Comparison of ENCODE assay signal across 1 cellular context in the genomic region with DNA sequence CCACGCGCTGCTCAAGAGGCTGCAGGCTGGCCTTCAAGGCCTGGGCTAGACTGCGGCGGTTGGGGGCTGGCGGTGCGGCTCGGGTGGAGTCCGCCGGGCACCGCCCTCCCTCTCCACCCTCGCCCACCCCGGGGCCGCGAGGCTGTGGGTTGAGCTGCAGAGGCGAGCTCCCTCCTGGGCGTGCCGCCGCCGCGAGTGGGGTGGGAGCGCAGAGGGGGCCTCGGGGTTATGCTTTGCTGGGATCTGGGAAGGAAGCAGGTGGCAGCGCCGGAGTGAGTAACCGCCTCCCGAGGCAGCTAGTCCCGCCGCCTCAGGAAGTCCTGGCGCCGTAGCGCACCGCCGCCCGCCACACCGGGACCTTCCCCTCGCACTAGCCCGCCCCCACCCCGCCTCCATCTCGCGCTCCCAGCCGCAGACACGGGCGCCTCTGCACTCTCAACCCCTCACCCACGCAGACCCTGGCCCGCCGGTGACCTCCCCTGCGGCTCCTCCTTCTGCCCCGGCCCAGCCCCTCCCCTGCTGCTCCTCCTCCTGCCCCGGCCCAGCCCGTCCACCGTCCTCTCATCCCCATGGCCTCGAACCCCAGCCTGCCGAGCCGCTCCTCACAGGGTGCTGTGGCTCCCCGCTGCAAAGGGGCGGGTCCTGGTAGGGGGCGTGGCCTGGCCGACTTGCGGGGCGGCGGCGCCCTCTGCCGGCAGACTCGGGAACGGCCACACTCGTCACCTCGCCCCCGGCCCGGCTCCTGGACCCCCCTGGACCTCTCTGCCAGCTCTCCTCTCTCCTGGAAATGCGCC.
TF ChIP-seq lines count a peak whose summit lies in the region.

No MANE protein-coding gene starts in this region.

TF ChIP-seq in SK-N-SH treated with all-trans-retinoic acid at 6 μM for 48 hours, 23 proteins besides CTCF, POLR2A, EP300 and RAD21 (continued from another document):
- TF ChIP-seq, protein P1, sequence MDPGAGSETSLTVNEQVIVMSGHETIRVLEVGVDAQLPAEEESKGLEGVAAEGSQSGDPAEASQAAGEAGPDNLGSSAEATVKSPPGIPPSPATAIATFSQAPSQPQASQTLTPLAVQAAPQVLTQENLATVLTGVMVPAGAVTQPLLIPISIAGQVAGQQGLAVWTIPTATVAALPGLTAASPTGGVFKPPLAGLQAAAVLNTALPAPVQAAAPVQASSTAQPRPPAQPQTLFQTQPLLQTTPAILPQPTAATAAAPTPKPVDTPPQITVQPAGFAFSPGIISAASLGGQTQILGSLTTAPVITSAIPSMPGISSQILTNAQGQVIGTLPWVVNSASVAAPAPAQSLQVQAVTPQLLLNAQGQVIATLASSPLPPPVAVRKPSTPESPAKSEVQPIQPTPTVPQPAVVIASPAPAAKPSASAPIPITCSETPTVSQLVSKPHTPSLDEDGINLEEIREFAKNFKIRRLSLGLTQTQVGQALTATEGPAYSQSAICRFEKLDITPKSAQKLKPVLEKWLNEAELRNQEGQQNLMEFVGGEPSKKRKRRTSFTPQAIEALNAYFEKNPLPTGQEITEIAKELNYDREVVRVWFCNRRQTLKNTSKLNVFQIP (CRISPR knock-in tag; IDR thresholded peaks at IDR 0.05; ENCODE audit: borderline replicate concordance, low read depth), result no peak
- TF ChIP-seq ZNF8 (CRISPR knock-in tag; IDR thresholded peaks at IDR 0.05) (no peak), RARB (CRISPR knock-in tag; IDR thresholded peaks at IDR 0.05) (no peak), ZFP3 (CRISPR knock-in tag; IDR thresholded peaks at IDR 0.05) (no peak), CSDC2 (CRISPR knock-in tag; IDR thresholded peaks at IDR 0.05) (no peak), ZNF70 (CRISPR knock-in tag; IDR thresholded peaks at IDR 0.05) (no peak), ARNTL (CRISPR knock-in tag; IDR thresholded peaks at IDR 0.05; ENCODE audit: borderline replicate concordance, low read depth) (no peak), TCF4 (CRISPR knock-in tag; IDR thresholded peaks at IDR 0.05; ENCODE audit: borderline replicate concordance) (no peak), ISL1 (CRISPR knock-in tag; IDR thresholded peaks at IDR 0.05) (no peak), ZC3H10 (CRISPR knock-in tag; IDR thresholded peaks at IDR 0.05) (no peak), SNAI2 (CRISPR knock-in tag; IDR thresholded peaks at IDR 0.05) (no peak)
- TF ChIP-seq, protein P2, sequence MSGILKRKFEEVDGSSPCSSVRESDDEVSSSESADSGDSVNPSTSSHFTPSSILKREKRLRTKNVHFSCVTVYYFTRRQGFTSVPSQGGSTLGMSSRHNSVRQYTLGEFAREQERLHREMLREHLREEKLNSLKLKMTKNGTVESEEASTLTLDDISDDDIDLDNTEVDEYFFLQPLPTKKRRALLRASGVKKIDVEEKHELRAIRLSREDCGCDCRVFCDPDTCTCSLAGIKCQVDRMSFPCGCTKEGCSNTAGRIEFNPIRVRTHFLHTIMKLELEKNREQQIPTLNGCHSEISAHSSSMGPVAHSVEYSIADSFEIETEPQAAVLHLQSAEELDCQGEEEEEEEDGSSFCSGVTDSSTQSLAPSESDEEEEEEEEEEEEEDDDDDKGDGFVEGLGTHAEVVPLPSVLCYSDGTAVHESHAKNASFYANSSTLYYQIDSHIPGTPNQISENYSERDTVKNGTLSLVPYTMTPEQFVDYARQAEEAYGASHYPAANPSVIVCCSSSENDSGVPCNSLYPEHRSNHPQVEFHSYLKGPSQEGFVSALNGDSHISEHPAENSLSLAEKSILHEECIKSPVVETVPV (CRISPR knock-in tag; IDR thresholded peaks at IDR 0.05), result no peak
- TF ChIP-seq, protein P3, sequence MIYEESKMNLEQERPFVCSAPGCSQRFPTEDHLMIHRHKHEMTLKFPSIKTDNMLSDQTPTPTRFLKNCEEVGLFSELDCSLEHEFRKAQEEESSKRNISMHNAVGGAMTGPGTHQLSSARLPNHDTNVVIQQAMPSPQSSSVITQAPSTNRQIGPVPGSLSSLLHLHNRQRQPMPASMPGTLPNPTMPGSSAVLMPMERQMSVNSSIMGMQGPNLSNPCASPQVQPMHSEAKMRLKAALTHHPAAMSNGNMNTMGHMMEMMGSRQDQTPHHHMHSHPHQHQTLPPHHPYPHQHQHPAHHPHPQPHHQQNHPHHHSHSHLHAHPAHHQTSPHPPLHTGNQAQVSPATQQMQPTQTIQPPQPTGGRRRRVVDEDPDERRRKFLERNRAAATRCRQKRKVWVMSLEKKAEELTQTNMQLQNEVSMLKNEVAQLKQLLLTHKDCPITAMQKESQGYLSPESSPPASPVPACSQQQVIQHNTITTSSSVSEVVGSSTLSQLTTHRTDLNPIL (CRISPR knock-in tag; IDR thresholded peaks at IDR 0.05; ENCODE audit: low read depth), result no peak
